ENCODE assay signal across 1 cellular context in the genomic region with DNA sequence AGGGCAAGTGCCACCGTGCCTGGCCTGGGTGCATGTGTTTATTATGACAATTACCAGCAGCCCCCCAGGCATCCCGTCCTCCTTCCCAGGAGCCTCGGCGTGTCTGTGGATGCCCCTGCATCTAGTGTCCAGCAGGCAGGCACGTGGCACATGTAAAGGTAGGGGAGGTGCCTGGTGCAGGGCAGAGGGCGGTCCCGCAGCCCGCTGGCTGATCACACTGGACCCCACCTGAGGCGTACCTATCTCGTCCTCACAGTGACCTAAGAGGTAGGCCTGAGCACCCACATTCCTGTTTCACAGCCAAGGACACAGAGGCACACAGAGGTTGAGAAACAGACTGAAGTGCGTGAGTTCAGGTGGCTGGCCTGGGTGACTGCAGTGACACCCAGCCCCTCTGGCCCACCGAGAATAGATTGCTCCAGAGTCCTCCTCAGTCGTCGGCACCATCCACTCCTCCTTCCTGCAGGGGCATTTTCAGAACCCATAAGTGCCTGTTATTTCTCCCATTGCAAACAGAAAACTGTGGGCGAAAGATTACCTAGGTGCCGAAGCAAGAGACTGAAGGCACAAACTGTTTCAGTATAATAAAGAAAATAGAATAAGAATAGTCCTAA.
TF ChIP-seq lines count a peak whose summit lies in the region.

No MANE protein-coding gene starts in this region.

TF ChIP-seq in HepG2, 621 proteins besides CTCF, POLR2A, EP300 and RAD21 (continued from another document and continues in another):
- no peak for TF ChIP-seq AKAP8 (CRISPR knock-in tag; IDR thresholded peaks at IDR 0.05)
- TF ChIP-seq MAFK (conservative IDR thresholded peaks at IDR 0.05 in 1 of 2, IDR thresholded peaks at IDR 0.05 in 1 of 2; ENCODE audit: low read length in 2 of 2) = no peak
- TF ChIP-seq FOXP1 (IDR thresholded peaks at IDR 0.05) = no peak
- no peak for TF ChIP-seq FOXP1 (CRISPR knock-in tag; IDR thresholded peaks at IDR 0.05)
- TF ChIP-seq JARID2 (CRISPR knock-in tag; IDR thresholded peaks at IDR 0.05; ENCODE audit: insufficient replicate concordance) = no peak
- 0 out of 2 replicates have a peak, but pooled peaks have one; percentile 29 for TF ChIP-seq SAP130 (CRISPR knock-in tag; IDR thresholded peaks at IDR 0.05; ENCODE audit: low read depth)
- TF ChIP-seq ZNF790 (CRISPR knock-in tag; IDR thresholded peaks at IDR 0.05; ENCODE audit: borderline replicate concordance) = no peak
- no peak for TF ChIP-seq STAT5B (CRISPR knock-in tag; IDR thresholded peaks at IDR 0.05)
- TF ChIP-seq ELF1 (CRISPR knock-in tag; IDR thresholded peaks at IDR 0.05) = no peak
- TF ChIP-seq, protein P1, sequence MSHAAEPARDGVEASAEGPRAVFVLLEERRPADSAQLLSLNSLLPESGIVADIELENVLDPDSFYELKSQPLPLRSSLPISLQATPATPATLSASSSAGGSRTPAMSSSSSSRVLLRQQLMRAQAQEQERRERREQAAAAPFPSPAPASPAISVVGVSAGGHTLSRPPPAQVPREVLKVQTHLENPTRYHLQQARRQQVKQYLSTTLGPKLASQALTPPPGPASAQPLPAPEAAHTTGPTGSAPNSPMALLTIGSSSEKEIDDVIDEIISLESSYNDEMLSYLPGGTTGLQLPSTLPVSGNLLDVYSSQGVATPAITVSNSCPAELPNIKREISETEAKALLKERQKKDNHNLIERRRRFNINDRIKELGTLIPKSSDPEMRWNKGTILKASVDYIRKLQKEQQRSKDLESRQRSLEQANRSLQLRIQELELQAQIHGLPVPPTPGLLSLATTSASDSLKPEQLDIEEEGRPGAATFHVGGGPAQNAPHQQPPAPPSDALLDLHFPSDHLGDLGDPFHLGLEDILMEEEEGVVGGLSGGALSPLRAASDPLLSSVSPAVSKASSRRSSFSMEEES (CRISPR knock-in tag; IDR thresholded peaks at IDR 0.05) = 0 out of 2 replicates have a peak, but pooled peaks have one; percentile 37
- TF ChIP-seq TCF7L2 (IDR thresholded peaks at IDR 0.05; ENCODE audit: low read depth, low read length) = no peak
- TF ChIP-seq, protein P2, sequence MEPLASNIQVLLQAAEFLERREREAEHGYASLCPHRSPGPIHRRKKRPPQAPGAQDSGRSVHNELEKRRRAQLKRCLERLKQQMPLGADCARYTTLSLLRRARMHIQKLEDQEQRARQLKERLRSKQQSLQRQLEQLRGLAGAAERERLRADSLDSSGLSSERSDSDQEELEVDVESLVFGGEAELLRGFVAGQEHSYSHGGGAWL (CRISPR knock-in tag; IDR thresholded peaks at IDR 0.05) = no peak
- peak; percentile 92 for TF ChIP-seq ZNF263 (CRISPR knock-in tag; IDR thresholded peaks at IDR 0.05)
- no peak for TF ChIP-seq CBFB (CRISPR knock-in tag; IDR thresholded peaks at IDR 0.05)
- no peak for TF ChIP-seq SMAD9 (CRISPR knock-in tag; IDR thresholded peaks at IDR 0.05)
- TF ChIP-seq ZBTB20 (CRISPR knock-in tag; IDR thresholded peaks at IDR 0.05; ENCODE audit: borderline replicate concordance, low read depth) = no peak
- TF ChIP-seq ZNF292 (CRISPR knock-in tag; IDR thresholded peaks at IDR 0.05; ENCODE audit: borderline replicate concordance, low read depth) = no peak
- TF ChIP-seq, protein P3, sequence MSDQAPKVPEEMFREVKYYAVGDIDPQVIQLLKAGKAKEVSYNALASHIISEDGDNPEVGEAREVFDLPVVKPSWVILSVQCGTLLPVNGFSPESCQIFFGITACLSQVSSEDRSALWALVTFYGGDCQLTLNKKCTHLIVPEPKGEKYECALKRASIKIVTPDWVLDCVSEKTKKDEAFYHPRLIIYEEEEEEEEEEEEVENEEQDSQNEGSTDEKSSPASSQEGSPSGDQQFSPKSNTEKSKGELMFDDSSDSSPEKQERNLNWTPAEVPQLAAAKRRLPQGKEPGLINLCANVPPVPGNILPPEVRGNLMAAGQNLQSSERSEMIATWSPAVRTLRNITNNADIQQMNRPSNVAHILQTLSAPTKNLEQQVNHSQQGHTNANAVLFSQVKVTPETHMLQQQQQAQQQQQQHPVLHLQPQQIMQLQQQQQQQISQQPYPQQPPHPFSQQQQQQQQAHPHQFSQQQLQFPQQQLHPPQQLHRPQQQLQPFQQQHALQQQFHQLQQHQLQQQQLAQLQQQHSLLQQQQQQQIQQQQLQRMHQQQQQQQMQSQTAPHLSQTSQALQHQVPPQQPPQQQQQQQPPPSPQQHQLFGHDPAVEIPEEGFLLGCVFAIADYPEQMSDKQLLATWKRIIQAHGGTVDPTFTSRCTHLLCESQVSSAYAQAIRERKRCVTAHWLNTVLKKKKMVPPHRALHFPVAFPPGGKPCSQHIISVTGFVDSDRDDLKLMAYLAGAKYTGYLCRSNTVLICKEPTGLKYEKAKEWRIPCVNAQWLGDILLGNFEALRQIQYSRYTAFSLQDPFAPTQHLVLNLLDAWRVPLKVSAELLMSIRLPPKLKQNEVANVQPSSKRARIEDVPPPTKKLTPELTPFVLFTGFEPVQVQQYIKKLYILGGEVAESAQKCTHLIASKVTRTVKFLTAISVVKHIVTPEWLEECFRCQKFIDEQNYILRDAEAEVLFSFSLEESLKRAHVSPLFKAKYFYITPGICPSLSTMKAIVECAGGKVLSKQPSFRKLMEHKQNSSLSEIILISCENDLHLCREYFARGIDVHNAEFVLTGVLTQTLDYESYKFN (CRISPR knock-in tag; conservative IDR thresholded peaks at IDR 0.05) = no peak
- TF ChIP-seq NFKBIZ (CRISPR knock-in tag; IDR thresholded peaks at IDR 0.05) = no peak
- no peak for TF ChIP-seq EED (CRISPR knock-in tag; IDR thresholded peaks at IDR 0.05)
- no peak for TF ChIP-seq ETV6 (CRISPR knock-in tag; conservative IDR thresholded peaks at IDR 0.05)
- no peak for TF ChIP-seq ZFP82 (CRISPR knock-in tag; IDR thresholded peaks at IDR 0.05; ENCODE audit: borderline replicate concordance)
- TF ChIP-seq ZNF383 (CRISPR knock-in tag; IDR thresholded peaks at IDR 0.05; ENCODE audit: borderline replicate concordance) = no peak
- TF ChIP-seq, protein P4, sequence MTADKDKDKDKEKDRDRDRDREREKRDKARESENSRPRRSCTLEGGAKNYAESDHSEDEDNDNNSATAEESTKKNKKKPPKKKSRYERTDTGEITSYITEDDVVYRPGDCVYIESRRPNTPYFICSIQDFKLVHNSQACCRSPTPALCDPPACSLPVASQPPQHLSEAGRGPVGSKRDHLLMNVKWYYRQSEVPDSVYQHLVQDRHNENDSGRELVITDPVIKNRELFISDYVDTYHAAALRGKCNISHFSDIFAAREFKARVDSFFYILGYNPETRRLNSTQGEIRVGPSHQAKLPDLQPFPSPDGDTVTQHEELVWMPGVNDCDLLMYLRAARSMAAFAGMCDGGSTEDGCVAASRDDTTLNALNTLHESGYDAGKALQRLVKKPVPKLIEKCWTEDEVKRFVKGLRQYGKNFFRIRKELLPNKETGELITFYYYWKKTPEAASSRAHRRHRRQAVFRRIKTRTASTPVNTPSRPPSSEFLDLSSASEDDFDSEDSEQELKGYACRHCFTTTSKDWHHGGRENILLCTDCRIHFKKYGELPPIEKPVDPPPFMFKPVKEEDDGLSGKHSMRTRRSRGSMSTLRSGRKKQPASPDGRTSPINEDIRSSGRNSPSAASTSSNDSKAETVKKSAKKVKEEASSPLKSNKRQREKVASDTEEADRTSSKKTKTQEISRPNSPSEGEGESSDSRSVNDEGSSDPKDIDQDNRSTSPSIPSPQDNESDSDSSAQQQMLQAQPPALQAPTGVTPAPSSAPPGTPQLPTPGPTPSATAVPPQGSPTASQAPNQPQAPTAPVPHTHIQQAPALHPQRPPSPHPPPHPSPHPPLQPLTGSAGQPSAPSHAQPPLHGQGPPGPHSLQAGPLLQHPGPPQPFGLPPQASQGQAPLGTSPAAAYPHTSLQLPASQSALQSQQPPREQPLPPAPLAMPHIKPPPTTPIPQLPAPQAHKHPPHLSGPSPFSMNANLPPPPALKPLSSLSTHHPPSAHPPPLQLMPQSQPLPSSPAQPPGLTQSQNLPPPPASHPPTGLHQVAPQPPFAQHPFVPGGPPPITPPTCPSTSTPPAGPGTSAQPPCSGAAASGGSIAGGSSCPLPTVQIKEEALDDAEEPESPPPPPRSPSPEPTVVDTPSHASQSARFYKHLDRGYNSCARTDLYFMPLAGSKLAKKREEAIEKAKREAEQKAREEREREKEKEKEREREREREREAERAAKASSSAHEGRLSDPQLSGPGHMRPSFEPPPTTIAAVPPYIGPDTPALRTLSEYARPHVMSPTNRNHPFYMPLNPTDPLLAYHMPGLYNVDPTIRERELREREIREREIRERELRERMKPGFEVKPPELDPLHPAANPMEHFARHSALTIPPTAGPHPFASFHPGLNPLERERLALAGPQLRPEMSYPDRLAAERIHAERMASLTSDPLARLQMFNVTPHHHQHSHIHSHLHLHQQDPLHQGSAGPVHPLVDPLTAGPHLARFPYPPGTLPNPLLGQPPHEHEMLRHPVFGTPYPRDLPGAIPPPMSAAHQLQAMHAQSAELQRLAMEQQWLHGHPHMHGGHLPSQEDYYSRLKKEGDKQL (CRISPR knock-in tag; IDR thresholded peaks at IDR 0.05; ENCODE audit: low read depth) = no peak
- no peak for TF ChIP-seq MBD4 (IDR thresholded peaks at IDR 0.05; ENCODE audit: borderline replicate concordance, low read length)
- TF ChIP-seq ZNF552 (CRISPR knock-in tag; IDR thresholded peaks at IDR 0.05; ENCODE audit: borderline replicate concordance) = no peak
- TF ChIP-seq NFKB2 (CRISPR knock-in tag; IDR thresholded peaks at IDR 0.05; ENCODE audit: borderline replicate concordance) = peak; percentile 17; the same call in 1 of the 2 replicates
- TF ChIP-seq, protein P5, sequence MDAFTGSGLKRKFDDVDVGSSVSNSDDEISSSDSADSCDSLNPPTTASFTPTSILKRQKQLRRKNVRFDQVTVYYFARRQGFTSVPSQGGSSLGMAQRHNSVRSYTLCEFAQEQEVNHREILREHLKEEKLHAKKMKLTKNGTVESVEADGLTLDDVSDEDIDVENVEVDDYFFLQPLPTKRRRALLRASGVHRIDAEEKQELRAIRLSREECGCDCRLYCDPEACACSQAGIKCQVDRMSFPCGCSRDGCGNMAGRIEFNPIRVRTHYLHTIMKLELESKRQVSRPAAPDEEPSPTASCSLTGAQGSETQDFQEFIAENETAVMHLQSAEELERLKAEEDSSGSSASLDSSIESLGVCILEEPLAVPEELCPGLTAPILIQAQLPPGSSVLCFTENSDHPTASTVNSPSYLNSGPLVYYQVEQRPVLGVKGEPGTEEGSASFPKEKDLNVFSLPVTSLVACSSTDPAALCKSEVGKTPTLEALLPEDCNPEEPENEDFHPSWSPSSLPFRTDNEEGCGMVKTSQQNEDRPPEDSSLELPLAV (CRISPR knock-in tag; conservative IDR thresholded peaks at IDR 0.05; ENCODE audit: low read depth) = no peak
- peak; percentile 58 for TF ChIP-seq RXRA (CRISPR knock-in tag; IDR thresholded peaks at IDR 0.05)
- no peak for TF ChIP-seq FIP1L1 (IDR thresholded peaks at IDR 0.05; ENCODE audit: borderline replicate concordance, insufficient read depth, low read depth, low read length)
- TF ChIP-seq ZNF274 (CRISPR knock-in tag; IDR thresholded peaks at IDR 0.05) = 0 out of 2 replicates have a peak, but pooled peaks have one; percentile 38
- TF ChIP-seq MTA1 (CRISPR knock-in tag; IDR thresholded peaks at IDR 0.05; ENCODE audit: borderline replicate concordance) = no peak
- TF ChIP-seq RBAK (CRISPR knock-in tag; IDR thresholded peaks at IDR 0.05) = no peak
- TF ChIP-seq GATAD2A (CRISPR knock-in tag; IDR thresholded peaks at IDR 0.05) = no peak
- TF ChIP-seq, protein P6, sequence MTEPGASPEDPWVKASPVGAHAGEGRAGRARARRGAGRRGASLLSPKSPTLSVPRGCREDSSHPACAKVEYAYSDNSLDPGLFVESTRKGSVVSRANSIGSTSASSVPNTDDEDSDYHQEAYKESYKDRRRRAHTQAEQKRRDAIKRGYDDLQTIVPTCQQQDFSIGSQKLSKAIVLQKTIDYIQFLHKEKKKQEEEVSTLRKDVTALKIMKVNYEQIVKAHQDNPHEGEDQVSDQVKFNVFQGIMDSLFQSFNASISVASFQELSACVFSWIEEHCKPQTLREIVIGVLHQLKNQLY (CRISPR knock-in tag; IDR thresholded peaks at IDR 0.05) = peak; percentile 80
- TF ChIP-seq, protein P7, sequence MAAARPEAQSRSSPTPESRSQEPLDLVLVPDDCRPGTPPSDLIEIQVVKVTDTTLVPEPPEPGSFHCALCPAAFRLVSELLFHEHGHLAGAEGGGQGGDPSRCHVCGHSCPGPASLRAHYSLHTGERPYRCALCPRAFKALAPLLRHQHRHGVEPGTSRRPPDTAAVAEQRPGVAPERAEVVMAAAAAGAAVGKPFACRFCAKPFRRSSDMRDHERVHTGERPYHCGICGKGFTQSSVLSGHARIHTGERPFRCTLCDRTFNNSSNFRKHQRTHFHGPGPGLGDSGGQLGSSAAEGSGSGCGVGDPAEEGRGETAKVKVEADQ (CRISPR knock-in tag; IDR thresholded peaks at IDR 0.05; ENCODE audit: borderline replicate concordance) = no peak
- no peak for TF ChIP-seq CBX1 (IDR thresholded peaks at IDR 0.05; ENCODE audit: low read depth)
- TF ChIP-seq NCOA1 (CRISPR knock-in tag; IDR thresholded peaks at IDR 0.05) = no peak
- no peak for TF ChIP-seq ZNF589 (CRISPR knock-in tag; conservative IDR thresholded peaks at IDR 0.05)
- TF ChIP-seq, protein P8, sequence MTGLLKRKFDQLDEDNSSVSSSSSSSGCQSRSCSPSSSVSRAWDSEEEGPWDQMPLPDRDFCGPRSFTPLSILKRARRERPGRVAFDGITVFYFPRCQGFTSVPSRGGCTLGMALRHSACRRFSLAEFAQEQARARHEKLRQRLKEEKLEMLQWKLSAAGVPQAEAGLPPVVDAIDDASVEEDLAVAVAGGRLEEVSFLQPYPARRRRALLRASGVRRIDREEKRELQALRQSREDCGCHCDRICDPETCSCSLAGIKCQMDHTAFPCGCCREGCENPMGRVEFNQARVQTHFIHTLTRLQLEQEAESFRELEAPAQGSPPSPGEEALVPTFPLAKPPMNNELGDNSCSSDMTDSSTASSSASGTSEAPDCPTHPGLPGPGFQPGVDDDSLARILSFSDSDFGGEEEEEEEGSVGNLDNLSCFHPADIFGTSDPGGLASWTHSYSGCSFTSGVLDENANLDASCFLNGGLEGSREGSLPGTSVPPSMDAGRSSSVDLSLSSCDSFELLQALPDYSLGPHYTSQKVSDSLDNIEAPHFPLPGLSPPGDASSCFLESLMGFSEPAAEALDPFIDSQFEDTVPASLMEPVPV (CRISPR knock-in tag; IDR thresholded peaks at IDR 0.05) = no peak
- TF ChIP-seq, protein P9, sequence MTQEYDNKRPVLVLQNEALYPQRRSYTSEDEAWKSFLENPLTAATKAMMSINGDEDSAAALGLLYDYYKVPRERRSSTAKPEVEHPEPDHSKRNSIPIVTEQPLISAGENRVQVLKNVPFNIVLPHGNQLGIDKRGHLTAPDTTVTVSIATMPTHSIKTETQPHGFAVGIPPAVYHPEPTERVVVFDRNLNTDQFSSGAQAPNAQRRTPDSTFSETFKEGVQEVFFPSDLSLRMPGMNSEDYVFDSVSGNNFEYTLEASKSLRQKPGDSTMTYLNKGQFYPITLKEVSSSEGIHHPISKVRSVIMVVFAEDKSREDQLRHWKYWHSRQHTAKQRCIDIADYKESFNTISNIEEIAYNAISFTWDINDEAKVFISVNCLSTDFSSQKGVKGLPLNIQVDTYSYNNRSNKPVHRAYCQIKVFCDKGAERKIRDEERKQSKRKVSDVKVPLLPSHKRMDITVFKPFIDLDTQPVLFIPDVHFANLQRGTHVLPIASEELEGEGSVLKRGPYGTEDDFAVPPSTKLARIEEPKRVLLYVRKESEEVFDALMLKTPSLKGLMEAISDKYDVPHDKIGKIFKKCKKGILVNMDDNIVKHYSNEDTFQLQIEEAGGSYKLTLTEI (CRISPR knock-in tag; conservative IDR thresholded peaks at IDR 0.05) = no peak
- no peak for TF ChIP-seq ZNF605 (CRISPR knock-in tag; IDR thresholded peaks at IDR 0.05)
- TF ChIP-seq SETDB1 (CRISPR knock-in tag; IDR thresholded peaks at IDR 0.05; ENCODE audit: borderline replicate concordance) = no peak
- no peak for TF ChIP-seq ZNF557 (CRISPR knock-in tag; IDR thresholded peaks at IDR 0.05)
- no peak for TF ChIP-seq SMARCE1 (IDR thresholded peaks at IDR 0.05; ENCODE audit: borderline replicate concordance)
- TF ChIP-seq KLF16 (CRISPR knock-in tag; IDR thresholded peaks at IDR 0.05) = no peak
- no peak for TF ChIP-seq PPARG (CRISPR knock-in tag; conservative IDR thresholded peaks at IDR 0.05)
